15 cellular contexts compared by ENCODE assay signal in the genomic region with DNA sequence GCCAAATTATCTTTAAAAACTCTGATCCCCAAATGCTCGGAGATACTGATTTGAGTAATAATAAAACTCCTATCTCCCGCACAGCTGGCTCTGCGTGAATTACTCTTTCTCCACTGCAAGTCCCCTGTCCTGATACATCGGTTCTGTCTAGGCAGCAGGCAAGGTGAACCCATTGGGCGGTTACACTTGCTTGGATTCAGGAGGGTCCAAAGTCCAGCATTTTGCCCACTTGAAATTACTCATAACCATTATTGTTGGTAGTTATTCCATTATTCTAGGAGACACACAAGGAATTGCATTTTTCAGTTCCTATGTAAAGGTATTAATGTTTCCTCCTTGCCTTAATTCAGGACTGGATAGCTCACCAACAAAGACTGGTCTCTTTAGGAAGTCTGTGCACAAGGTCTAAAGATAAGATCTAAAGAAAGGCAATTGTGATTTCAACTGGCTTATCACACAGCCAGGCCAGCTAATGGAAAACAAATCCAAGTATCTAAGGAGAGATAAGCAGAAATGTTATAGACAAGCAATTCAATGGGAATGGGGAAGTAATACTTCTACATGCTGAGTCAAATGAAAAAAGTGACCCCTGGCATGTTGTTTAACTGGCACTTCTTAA. TPM values are rescaled to one million over a fixed set of nuclear protein-coding genes. Genes with fewer than 3 reads are reported as not detected.
"Had no signal": no experiment of that assay in that cellular context is flagged by ENCODE, and none has a peak within 500 bp of the region (broad histone marks: within the 10 kb centered on the region; RNA-seq: fewer than 3 reads in every experiment).

No MANE protein-coding gene starts in this region.

- H3K27ac Mint-ChIP-seq: activated naive CD4-positive, alpha-beta T cell treated with anti-CD3 and anti-CD28 coated beads, Interleukin-2, amount 50 U/mL, for 24 hours; brain; natural killer cell treated with Interleukin-12 subunit alpha and Interleukin-12 subunit beta and Interleukin-15 and Interleukin-18, amount 100 ng/mL, for 72 hours; stimulated activated naive CD8-positive, alpha-beta T cell treated with anti-CD3 and anti-CD28 coated beads, Interleukin-15, Interleukin-2, amounts not matched to agents 100 ng/mL and 50 ng/mL, for 24 hours had no signal

- H3K4me1 Mint-ChIP-seq: activated naive CD4-positive, alpha-beta T cell treated with anti-CD3 and anti-CD28 coated beads, Interleukin-2, amount 50 U/mL, for 24 hours; brain; central memory CD8-positive, alpha-beta T cell had no signal

- H3K4me3 ChIP-seq: psoas muscle, thoracic aorta had no signal

- H3K9me3 ChIP-seq: psoas muscle, thoracic aorta had no signal

- H3K4me1 ChIP-seq: psoas muscle had no signal

- ATAC-seq: natural killer cell treated with Interleukin-12 subunit alpha and Interleukin-12 subunit beta and Interleukin-15 and Interleukin-18, amount 100 ng/mL, for 72 hours; psoas muscle had no signal

- H3K4me3 Mint-ChIP-seq: activated naive CD4-positive, alpha-beta T cell treated with anti-CD3 and anti-CD28 coated beads, Interleukin-2, amount 50 U/mL, for 24 hours; brain; central memory CD8-positive, alpha-beta T cell; natural killer cell treated with Interleukin-12 subunit alpha and Interleukin-12 subunit beta and Interleukin-15 and Interleukin-18, amount 100 ng/mL, for 72 hours; stimulated activated naive CD8-positive, alpha-beta T cell treated with anti-CD3 and anti-CD28 coated beads, Interleukin-15, Interleukin-2, amounts not matched to agents 100 ng/mL and 50 ng/mL, for 24 hours had no signal

- H3K36me3 ChIP-seq: thoracic aorta had no signal

- H3K27ac ChIP-seq: epithelial cell of prostate, psoas muscle, thoracic aorta had no signal

- H3K9me3 Mint-ChIP-seq: activated naive CD4-positive, alpha-beta T cell treated with anti-CD3 and anti-CD28 coated beads, Interleukin-2, amount 50 U/mL, for 24 hours; brain; central memory CD8-positive, alpha-beta T cell; natural killer cell treated with Interleukin-12 subunit alpha and Interleukin-12 subunit beta and Interleukin-15 and Interleukin-18, amount 100 ng/mL, for 72 hours; stimulated activated naive CD8-positive, alpha-beta T cell treated with anti-CD3 and anti-CD28 coated beads, Interleukin-15, Interleukin-2, amounts not matched to agents 100 ng/mL and 50 ng/mL, for 24 hours had no signal

- DNase-seq: activated effector memory CD4-positive, alpha-beta T cell treated with Interleukin-2 at 50 U/mL for 16 hours; amniotic stem cell; cortex of kidney; effector memory CD4-positive, alpha-beta T cell; occipital lobe; psoas muscle; stimulated activated CD4-positive, alpha-beta T cell treated with anti-CD3 and anti-CD28 coated beads, Interleukin-4, amount 100 ng/mL, for 1 hour; stimulated activated CD8-positive, alpha-beta memory T cell treated with anti-CD3 and anti-CD28 coated beads, Interleukin-4, amount 100 ng/mL, for 48 hours had no signal

- H3K36me3 Mint-ChIP-seq: activated naive CD4-positive, alpha-beta T cell treated with anti-CD3 and anti-CD28 coated beads, Interleukin-2, amount 50 U/mL, for 24 hours; brain; natural killer cell treated with Interleukin-12 subunit alpha and Interleukin-12 subunit beta and Interleukin-15 and Interleukin-18, amount 100 ng/mL, for 72 hours had no signal

- H3K27me3 Mint-ChIP-seq: activated naive CD4-positive, alpha-beta T cell treated with anti-CD3 and anti-CD28 coated beads, Interleukin-2, amount 50 U/mL, for 24 hours; stimulated activated naive CD8-positive, alpha-beta T cell treated with anti-CD3 and anti-CD28 coated beads, Interleukin-15, Interleukin-2, amounts not matched to agents 100 ng/mL and 50 ng/mL, for 24 hours had no signal

RNA-seq across cellular contexts. Expression of gene ANKRD29, which starts 53.2 kb away (rescaled TPM):
- total RNA-seq: natural killer cell treated with Interleukin-12 subunit alpha and Interleukin-12 subunit beta and Interleukin-15 and Interleukin-18, amount 100 ng/mL, for 72 hours had no signal
